ENCODE assay signal across 8 cellular contexts in genomic region chr17:43368740-43369506, GRCh38. TPM values are rescaled to one million over a fixed set of nuclear protein-coding genes. Genes with fewer than 3 reads are reported as not detected.
DNase-seq lines count a peak whose midpoint lies in the region; ATAC-seq and TF ChIP-seq lines count a peak whose summit lies in the region.

No MANE protein-coding gene starts in this region.

- no peak for TF ChIP-seq CTCF in WTC11 (IDR thresholded peaks at IDR 0.05)

- no peaks in the 10 kb centered on the region for H3K36me3 ChIP-seq in CD4-positive, alpha-beta memory T cell (ENCODE audit: insufficient read depth, low read length)
- H3K36me3 ChIP-seq in H7 (replicated peaks; ENCODE audit: control insufficient read depth, insufficient read depth, low read length) (no peaks in the 10 kb centered on the region), skeletal muscle tissue (ENCODE audit: control insufficient read depth in 3 of 3, insufficient read depth in 3 of 3, low read length in 3 of 3) (no peaks in the 10 kb centered on the region)

- H3K4me1 ChIP-seq in CD4-positive, alpha-beta memory T cell (ENCODE audit: insufficient read depth, low read length): peaks cover 22% of the 10 kb centered on the region
- H3K4me1 ChIP-seq in skeletal muscle tissue (ENCODE audit: control insufficient read depth in 3 of 3, insufficient read depth in 3 of 3, low read length in 3 of 3): peaks cover 10 to 21% (median 15%) of the 10 kb centered on the region in 3 donors

- H3K9me3 Mint-ChIP-seq in CD4-positive, alpha-beta memory T cell: peaks cover 0 to 2% (median 0%) of the 10 kb centered on the region in 8 donors
- H3K9me3 Mint-ChIP-seq in WTC11: peaks cover 4% of the 10 kb centered on the region; the same call in 1 of the 2 replicates

- H3K9ac ChIP-seq in skeletal muscle tissue (ENCODE audit: low read depth in 1 of 3, low read length in 3 of 3): peak overlapping the region; percentile 74 to 94 (median 92)

- ATAC-seq in WTC11: peak; percentile 70

- peak overlapping the region; percentile 99 to 100 (median 100) for H3K27ac Mint-ChIP-seq in CD4-positive, alpha-beta memory T cell
- H3K27ac Mint-ChIP-seq in WTC11: peak overlapping the region; percentile 100

- peak overlapping the region; percentile 91 for H3K27ac ChIP-seq in CD4-positive, alpha-beta memory T cell (ENCODE audit: low read depth, low read length)
- H3K27ac ChIP-seq in caudate nucleus (ENCODE audit: low read depth, low read length) (peak overlapping the region; percentile 100), skeletal muscle tissue (ENCODE audit: low read depth, low read length) (peak overlapping the region; percentile 98)

- intact Hi-C loops in CD4-positive, alpha-beta memory T cell (cut with micrococcal nuclease): loop anchor here (1.0 to 2.0 kb wide), 5 partner anchors 9 to 198 kb away; partner anchors contain the start of genes DHX8 and NBR1

- peaks cover 0 to 9% of the 10 kb centered on the region in 2 donors for H3K36me3 Mint-ChIP-seq in CD4-positive, alpha-beta memory T cell
- H3K36me3 Mint-ChIP-seq in WTC11: peaks cover 3% of the 10 kb centered on the region; the same call in 1 of the 2 replicates

- peak overlapping the region; percentile 91 to 98 (median 95) for H3K4me3 Mint-ChIP-seq in CD4-positive, alpha-beta memory T cell
- H3K4me3 Mint-ChIP-seq in WTC11: peak overlapping the region; percentile 74

- H3K27me3 Mint-ChIP-seq in CD4-positive, alpha-beta memory T cell: no peaks in the 10 kb centered on the region
- no peaks in the 10 kb centered on the region for H3K27me3 Mint-ChIP-seq in WTC11 (ENCODE audit: low read depth)

- H3K4me3 ChIP-seq in CD4-positive, alpha-beta memory T cell (ENCODE audit: low read length in 2 of 2): peak overlapping the region; percentile 76 to 91
- H3K4me3 ChIP-seq in H7 (ENCODE audit: insufficient read depth, low read depth, low read length): peak overlapping the region; percentile 42
- peak overlapping the region; percentile 63 to 83 (median 80) for H3K4me3 ChIP-seq in skeletal muscle tissue (ENCODE audit: low read length in 3 of 3)

- CTCF ChIA-PET in CD4-positive, alpha-beta memory T cell (lab: Charles Lee; ENCODE audit: partially characterized antibody): interaction anchor here (1.0 to 5.0 kb wide), 10 partner anchors 8 to 371 kb away, joined by 3 to 33 read pairs (median 4); partner anchors contain the start of genes ARL4D, DHX8 and RPL27
- CTCF ChIA-PET in WTC11 (lab: Charles Lee): interaction anchor here (0.7 to 3.5 kb wide), 11 partner anchors 8 to 640 kb away, joined by 3 to 38 read pairs (median 6); partner anchors contain the start of genes ARL4D and DHX8

- H3K9me3 ChIP-seq in CD4-positive, alpha-beta memory T cell (ENCODE audit: control insufficient read depth in 1 of 2, low read length in 2 of 2): no peaks in the 10 kb centered on the region
- H3K9me3 ChIP-seq in skeletal muscle tissue (ENCODE audit: control insufficient read depth in 3 of 3, low read length in 3 of 3): no peaks in the 10 kb centered on the region

- DNase-seq in CD4-positive, alpha-beta memory T cell: peak; percentile 59 to 70 (median 62)
- peak; percentile 83 for DNase-seq in H7
- DNase-seq in NCI-H2171 (lab: John Stamatoyannopoulos, UW): peak; percentile 81
- peak; percentile 85 for DNase-seq in WTC11 (ENCODE audit: low spot score)
- DNase-seq in caudate nucleus (lab: John Stamatoyannopoulos, UW): peak in 57 of 61 donors; percentile 34 to 85 (median 71)
- DNase-seq in iPS-NIHi7 (ENCODE audit: extremely low spot score): peak; percentile 82
- no peak for DNase-seq in NCI-H1694 (lab: John Stamatoyannopoulos, UW)

- no peaks in the 10 kb centered on the region for H3K27me3 ChIP-seq in CD4-positive, alpha-beta memory T cell (ENCODE audit: insufficient read depth, low read length)
- H3K27me3 ChIP-seq in H7 (ENCODE audit: control insufficient read depth, insufficient read depth, low read length) (no peaks in the 10 kb centered on the region), skeletal muscle tissue (ENCODE audit: control insufficient read depth in 3 of 3, insufficient read depth in 3 of 3, low read length in 3 of 3) (no peaks in the 10 kb centered on the region)

- peaks cover 15 to 49% (median 36%) of the 10 kb centered on the region in 4 donors for H3K4me1 Mint-ChIP-seq in CD4-positive, alpha-beta memory T cell
- H3K4me1 Mint-ChIP-seq in WTC11: peaks cover 34% of the 10 kb centered on the region

- POLR2A ChIA-PET in CD4-positive, alpha-beta memory T cell (lab: Charles Lee; ENCODE audit: partially characterized antibody): interaction anchor here (0.7 to 5.8 kb wide), 39 partner anchors 9 to 1692 kb away, joined by 3 to 386 read pairs (median 6); partner anchors contain the start of genes ARL4D, BECN1, BRCA1 and DHX8
- POLR2A ChIA-PET in WTC11 (lab: Charles Lee): interaction anchor here (0.7 to 3.7 kb wide), 13 partner anchors 8 to 345 kb away, joined by 3 to 43 read pairs (median 7); partner anchors contain the start of genes ARL4D and DHX8

TF ChIP-seq in WTC11, 78 proteins besides CTCF, POLR2A, EP300 and RAD21:
- no peak for TF ChIP-seq ZBTB43 (CRISPR knock-in tag; IDR thresholded peaks at IDR 0.05)
- TF ChIP-seq ZNF671 (CRISPR knock-in tag; IDR thresholded peaks at IDR 0.05): no peak
- no peak for TF ChIP-seq CREB1 (CRISPR knock-in tag; IDR thresholded peaks at IDR 0.05)
- TF ChIP-seq ZNF423 (CRISPR knock-in tag; IDR thresholded peaks at IDR 0.05): peak; percentile 70
- TF ChIP-seq, protein P1, sequence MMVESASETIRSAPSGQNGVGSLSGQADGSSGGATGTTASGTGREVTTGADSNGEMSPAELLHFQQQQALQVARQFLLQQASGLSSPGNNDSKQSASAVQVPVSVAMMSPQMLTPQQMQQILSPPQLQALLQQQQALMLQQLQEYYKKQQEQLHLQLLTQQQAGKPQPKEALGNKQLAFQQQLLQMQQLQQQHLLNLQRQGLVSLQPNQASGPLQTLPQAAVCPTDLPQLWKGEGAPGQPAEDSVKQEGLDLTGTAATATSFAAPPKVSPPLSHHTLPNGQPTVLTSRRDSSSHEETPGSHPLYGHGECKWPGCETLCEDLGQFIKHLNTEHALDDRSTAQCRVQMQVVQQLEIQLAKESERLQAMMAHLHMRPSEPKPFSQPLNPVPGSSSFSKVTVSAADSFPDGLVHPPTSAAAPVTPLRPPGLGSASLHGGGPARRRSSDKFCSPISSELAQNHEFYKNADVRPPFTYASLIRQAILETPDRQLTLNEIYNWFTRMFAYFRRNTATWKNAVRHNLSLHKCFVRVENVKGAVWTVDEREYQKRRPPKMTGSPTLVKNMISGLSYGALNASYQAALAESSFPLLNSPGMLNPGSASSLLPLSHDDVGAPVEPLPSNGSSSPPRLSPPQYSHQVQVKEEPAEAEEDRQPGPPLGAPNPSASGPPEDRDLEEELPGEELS (CRISPR knock-in tag; IDR thresholded peaks at IDR 0.05): 0 out of 2 replicates have a peak, but pooled peaks have one; percentile 14
- no peak for TF ChIP-seq ERG (CRISPR knock-in tag; IDR thresholded peaks at IDR 0.05)
- TF ChIP-seq GABPB1 (CRISPR knock-in tag; IDR thresholded peaks at IDR 0.05): no peak
- TF ChIP-seq TP53 (CRISPR knock-in tag; IDR thresholded peaks at IDR 0.05): peak; percentile 49; the same call in 1 of the 2 replicates
- no peak for TF ChIP-seq JUN (CRISPR knock-in tag; IDR thresholded peaks at IDR 0.05)
- 0 out of 2 replicates have a peak, but pooled peaks have one; percentile 15 for TF ChIP-seq E2F1 (CRISPR knock-in tag; IDR thresholded peaks at IDR 0.05)
- 0 out of 2 replicates have a peak, but pooled peaks have one; percentile 17 for TF ChIP-seq FOXK1 (CRISPR knock-in tag; IDR thresholded peaks at IDR 0.05)

RNA-seq across cellular contexts. Expression of gene ARL4D, which starts 29.9 kb away (rescaled TPM):
- total RNA-seq in CD4-positive, alpha-beta memory T cell: 1 to 10 TPM; 1.5 to 1.6 TPM
- polyA plus RNA-seq in CD4-positive, alpha-beta memory T cell: 1 to 10 TPM; 2.3 to 6.8 TPM
- 20.3 and 43.0 TPM in 2 replicates for total RNA-seq in H7 (2014; rRNA removed; shearing (Covaris generic))
- total RNA-seq in WTC11 (2021) (11.9 to 13.4 TPM (median 13.0 TPM) in 3 replicates), skeletal muscle tissue (10.4 TPM)
